1 cellular context compared by ENCODE assay signal in the genomic region with DNA sequence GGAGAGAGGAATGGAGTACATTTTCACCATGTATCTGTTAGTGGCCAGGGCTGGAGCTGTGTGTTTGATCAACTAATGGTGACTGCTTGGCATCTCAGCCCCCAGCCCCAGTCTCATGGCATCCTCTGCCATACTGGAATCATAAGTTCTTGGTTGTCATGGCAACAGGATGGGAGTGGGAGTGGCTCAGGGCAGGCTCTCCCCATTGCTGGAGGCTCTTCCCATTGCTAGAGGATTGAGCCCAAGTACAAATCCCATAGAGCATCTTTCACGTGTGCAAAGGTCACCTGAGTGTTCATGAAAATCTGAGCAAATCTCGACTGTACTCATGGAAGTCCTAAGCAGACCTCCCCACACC.
TF ChIP-seq lines count a peak whose summit lies in the region.

No MANE protein-coding gene starts in this region.

TF ChIP-seq in K562, 482 proteins besides CTCF, POLR2A, EP300 and RAD21:
- TF ChIP-seq, protein P1, sequence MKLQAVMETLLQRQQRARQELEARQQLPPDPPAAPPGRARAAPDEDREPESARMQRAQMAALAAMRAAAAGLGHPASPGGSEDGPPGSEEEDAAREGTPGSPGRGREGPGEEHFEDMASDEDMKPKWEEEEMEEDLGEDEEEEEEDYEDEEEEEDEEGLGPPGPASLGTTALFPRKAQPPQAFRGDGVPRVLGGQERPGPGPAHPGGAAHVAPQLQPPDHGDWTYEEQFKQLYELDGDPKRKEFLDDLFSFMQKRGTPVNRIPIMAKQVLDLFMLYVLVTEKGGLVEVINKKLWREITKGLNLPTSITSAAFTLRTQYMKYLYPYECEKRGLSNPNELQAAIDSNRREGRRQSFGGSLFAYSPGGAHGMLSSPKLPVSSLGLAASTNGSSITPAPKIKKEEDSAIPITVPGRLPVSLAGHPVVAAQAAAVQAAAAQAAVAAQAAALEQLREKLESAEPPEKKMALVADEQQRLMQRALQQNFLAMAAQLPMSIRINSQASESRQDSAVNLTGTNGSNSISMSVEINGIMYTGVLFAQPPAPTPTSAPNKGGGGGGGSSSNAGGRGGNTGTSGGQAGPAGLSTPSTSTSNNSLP (IDR thresholded peaks at IDR 0.05; ENCODE audit: borderline replicate concordance, low read depth, low read length) = no peak
- TF ChIP-seq RFX1 (IDR thresholded peaks at IDR 0.05) = peak; percentile 94
